9 cellular contexts compared by ENCODE assay signal in genomic region chr5:129460951-129461815, GRCh38. TPM values are rescaled to one million over a fixed set of nuclear protein-coding genes. Genes with fewer than 3 reads are reported as not detected.
A peak's percentile ranks its signal among the peaks of the same experiment; 100 is the strongest.
DNase-seq lines count a peak whose midpoint lies in the region; ATAC-seq and TF ChIP-seq lines count a peak whose summit lies in the region.
"Had no signal": no experiment of that assay in that cellular context is flagged by ENCODE, and none has a peak within 500 bp of the region (broad histone marks: within the 10 kb centered on the region; RNA-seq: fewer than 3 reads in every experiment).

No MANE protein-coding gene starts in this region.

- TF ChIP-seq CTCF in C4-2B (conservative IDR thresholded peaks at IDR 0.05) (peak; percentile 27; the same call in 1 of the 2 replicates), choroid plexus epithelial cell (conservative IDR thresholded peaks at IDR 0.05; ENCODE audit: low read depth, low read length) (peak; percentile 21), lower lobe of right lung (IDR thresholded peaks at IDR 0.05) (no peak), tibial nerve (IDR thresholded peaks at IDR 0.05) (peak in 2 of 5 experiments; percentile 14 to 19)

- no peak for TF ChIP-seq EP300 in tibial nerve (IDR thresholded peaks at IDR 0.05)

- H3K27ac ChIP-seq in C4-2B (no peak overlapping the region), lower lobe of right lung (no peak overlapping the region), tibial nerve (no peak overlapping the region)

- H3K27me3 ChIP-seq in lower lobe of right lung (ENCODE audit: low read depth), result peaks cover 35% of the 10 kb centered on the region
- H3K27me3 ChIP-seq in tibial nerve, result peaks cover 0 to 35% of the 10 kb centered on the region in 2 donors

- H3K4me1 ChIP-seq in lower lobe of right lung (peaks cover 4% of the 10 kb centered on the region), tibial nerve (peaks cover 0 to 25% (median 0%) of the 10 kb centered on the region in 4 donors)

- intact Hi-C loops in lower lobe of right lung (cut with DNase I), result no loop called here

- ATAC-seq in GM21381 (IDR thresholded peaks at IDR 0.05; ENCODE audit: unreplicated experiment), result peak; percentile 57
- ATAC-seq in lower lobe of right lung, result peak; percentile 42 to 58

- H3K9me3 ChIP-seq in lower lobe of right lung (no peaks in the 10 kb centered on the region), tibial nerve (no peaks in the 10 kb centered on the region)

- H3K36me3 ChIP-seq in lower lobe of right lung, result no peaks in the 10 kb centered on the region
- H3K36me3 ChIP-seq in tibial nerve, result no peaks in the 10 kb centered on the region

- WGBS in tibial nerve, 2 donors, result 1% methylated on average over 44 to 56 of the region's 90 CpGs

- TF ChIP-seq POLR2A in tibial nerve (IDR thresholded peaks at IDR 0.05), result no peak

- H3K4me3 ChIP-seq in choroid plexus epithelial cell (ENCODE audit: low read depth, low read length) (peak overlapping the region; percentile 31), lower lobe of right lung (peak overlapping the region; percentile 45), tibial nerve (peak overlapping the region; percentile 4 to 53 (median 34))
- H3K4me3 ChIP-seq: lung had no signal

- peak; percentile 39 for DNase-seq in NCI-H510A (lab: John Stamatoyannopoulos, UW)
- DNase-seq in choroid plexus epithelial cell (ENCODE audit: low read depth), result peak; percentile 9
- DNase-seq in lower lobe of right lung, result peak; percentile 49
- DNase-seq in tibial nerve (ENCODE audit: low spot score in 2 of 2), result no peak
- DNase-seq in GF-D8 (lab: John Stamatoyannopoulos, UW), result no peak
- no peak for DNase-seq in GOT3 (lab: John Stamatoyannopoulos, UW)

RNA-seq across cellular contexts. Expression of gene ADAMTS19, which starts 1.1 kb away (rescaled TPM):
- not detected for total RNA-seq in lower lobe of right lung
- total RNA-seq in tibial nerve, result 10 to 100 TPM in 1 of 4 donors, 1 to 10 TPM in 1, under 1 TPM in 1, not detected in 1; 0.42 to 12.0 (median 2.7) TPM

Comparison
In these comparisons a context has a peak if more than half of its experiments do, and no peak if none do; other contexts are left out.
1. DNase-seq: peak in NCI-H510A (single experiment), choroid plexus epithelial cell (single experiment) and lower lobe of right lung (single experiment); none in tibial nerve (0 of 2), GF-D8 (single experiment) and GOT3 (single experiment).
2. Peak in every context shown above with its lines, with median percentiles within 50 percentile points of each other: H3K4me3 ChIP-seq.